Comparison of ENCODE assay signal across 17 cellular contexts in genomic region chr17:38357488-38358123, GRCh38. TPM values are rescaled to one million over a fixed set of nuclear protein-coding genes. Genes with fewer than 3 reads are reported as not detected.
DNase-seq lines count a peak whose midpoint lies in the region; ATAC-seq and TF ChIP-seq lines count a peak whose summit lies in the region.
"Had no signal": no experiment of that assay in that cellular context is flagged by ENCODE, and none has a peak within 500 bp of the region (broad histone marks: within the 10 kb centered on the region; RNA-seq: fewer than 3 reads in every experiment).

No MANE protein-coding gene starts in this region.

- no peaks in the 10 kb centered on the region; the same call in 1 of the 2 replicates for H3K36me3 ChIP-seq in IMR-90 (ENCODE audit: control insufficient read depth, insufficient read depth, low read length)
- H3K36me3 ChIP-seq in ascending aorta, result no peaks in the 10 kb centered on the region

- H3K18ac ChIP-seq in IMR-90 (ENCODE audit: low read depth, low read length), result no peak overlapping the region

- 33% methylated on average over 2 of the region's 2 CpGs; no CpG with 5 or more reads in 1 of the 2 experiments for WGBS in IMR-90 (ENCODE audit: extremely low coverage in 2 of 2, insufficient read length in 1 of 2), 2 experiments

- no peaks in the 10 kb centered on the region for H3K9me3 ChIP-seq in IMR-90 (ENCODE audit: control insufficient read depth, insufficient read depth, low read length)
- H3K9me3 ChIP-seq in ascending aorta, result no peaks in the 10 kb centered on the region

- no peak overlapping the region for H3K4me3 ChIP-seq in IMR-90 (ENCODE audit: insufficient read depth, low read depth, low read length)
- no peak overlapping the region for H3K4me3 ChIP-seq in ascending aorta

- no peak overlapping the region for H3K9ac ChIP-seq in IMR-90 (ENCODE audit: low read depth, low read length)

- no peak overlapping the region for H2BK120ac ChIP-seq in IMR-90 (ENCODE audit: low read depth, low read length)

- POLR2A ChIA-PET in IMR-90 (lab: Charles Lee; ENCODE audit: unreplicated experiment), result no interaction called here

- H3K9me3 Mint-ChIP-seq in stimulated activated naive B cell treated with anti-CD40 and anti-IgM and Interleukin-4, amounts not matched to agents 10 μg/mL and 1 μg/mL and 100 μg/mL, for 72 hours, result no peaks in the 10 kb centered on the region
- H3K9me3 Mint-ChIP-seq: activated T-cell treated with anti-CD3 and anti-CD28 coated beads, Interleukin-2, amount 50 U/mL, for 4 hours had no signal

- no peak for TF ChIP-seq RAD21 in IMR-90 (IDR thresholded peaks at IDR 0.05; ENCODE audit: low read length)

- H3K27me3 ChIP-seq in IMR-90 (ENCODE audit: control insufficient read depth, insufficient read depth, low read length) (no peaks in the 10 kb centered on the region), ascending aorta (no peaks in the 10 kb centered on the region)

- H3K23ac ChIP-seq in IMR-90 (ENCODE audit: low read depth, low read length), result peak overlapping the region; percentile 64; the same call in 1 of the 2 replicates

- dilution Hi-C loops in IMR-90 (cut with HindIII; ENCODE audit: low sequenced_read_pairs, unreplicated experiment), result no loop called here

- TF ChIP-seq POLR2A in IMR-90 (IDR thresholded peaks at IDR 0.05; ENCODE audit: low read depth, low read length), result no peak
- no peak for TF ChIP-seq POLR2A in GM18505 (IDR thresholded peaks at IDR 0.05; ENCODE audit: borderline replicate concordance, extremely low read depth, insufficient read depth, insufficient read length)

- TF ChIP-seq CTCF in IMR-90 (conservative IDR thresholded peaks at IDR 0.05; ENCODE audit: low read depth, low read length), result no peak
- no peak for TF ChIP-seq CTCF in ascending aorta (IDR thresholded peaks at IDR 0.05)

- CTCF ChIA-PET in IMR-90 (lab: Yijun Ruan, JAX), result no interaction called here

- H3K4me2 ChIP-seq in IMR-90 (ENCODE audit: low read depth, low read length), result no peak overlapping the region; the same call in 1 of the 2 replicates

- no peak overlapping the region for H2AFZ ChIP-seq in IMR-90 (replicated peaks; ENCODE audit: low read length, poor library complexity)

- H4K5ac ChIP-seq in IMR-90 (ENCODE audit: low read depth, low read length), result no peak overlapping the region

- no peak overlapping the region for H2BK5ac ChIP-seq in IMR-90 (ENCODE audit: low read depth, low read length, poor library complexity, severe bottlenecking)

- H2AK9ac ChIP-seq in IMR-90 (replicated peaks; ENCODE audit: low read depth, low read length, poor library complexity), result no peak overlapping the region

- H3K56ac ChIP-seq in IMR-90 (ENCODE audit: extremely low read depth, insufficient read depth, low read length), result no peak overlapping the region

- no peak overlapping the region for H4K8ac ChIP-seq in IMR-90 (ENCODE audit: low read depth in 2 of 2, low read length in 2 of 2)

- intact Hi-C loops in IMR-90 (cut with micrococcal nuclease), result no loop called here
- intact Hi-C loops in ascending aorta (cut with DNase I), result loop anchor here (1.0 kb wide), 1 partner anchor 8 kb away; no protein-coding TSS in a partner anchor

- peaks cover 9% of the 10 kb centered on the region for H3K9me1 ChIP-seq in IMR-90 (ENCODE audit: insufficient read depth, low read length)

- H3K36me3 Mint-ChIP-seq in stimulated activated naive B cell treated with anti-CD40 and anti-IgM and Interleukin-4, amounts not matched to agents 10 μg/mL and 1 μg/mL and 100 μg/mL, for 72 hours, result peaks cover 3 to 24% of the 10 kb centered on the region in 2 donors

- DNase-seq in IMR-90 (no peak), ascending aorta (ENCODE audit: low spot score in 2 of 2) (no peak), left lobe of liver (ENCODE audit: low spot score) (no peak), activated gamma-delta T cell (lab: John Stamatoyannopoulos, UW) (no peak), hepatic stellate cell (ENCODE audit: low spot score) (no peak), OCI-M2 (lab: John Stamatoyannopoulos, UW; ENCODE audit: unreplicated experiment) (no peak)
- DNase-seq in stimulated activated naive B cell treated with anti-CD40 and anti-IgM and Interleukin-4, amounts not matched to agents 10 μg/mL and 1 μg/mL and 100 μg/mL, for 72 hours, result no peak
- DNase-seq: activated CD4-positive, alpha-beta T cell treated with anti-CD3 and anti-CD28 coated beads for 48 hours; activated T-cell treated with anti-CD3 and anti-CD28 coated beads, Interleukin-2, amount 50 U/mL, for 4 hours; DMS79; HCEC 1CT; KG1; NCI-H2029 treated with DMSO at 0.1 percent for 48 hours; NCI-H82 had no signal

- no peak overlapping the region for H2BK20ac ChIP-seq in IMR-90 (ENCODE audit: low read depth, low read length)

- peaks cover 30 to 46% of the 10 kb centered on the region in 2 donors for H3K4me1 Mint-ChIP-seq in stimulated activated naive B cell treated with anti-CD40 and anti-IgM and Interleukin-4, amounts not matched to agents 10 μg/mL and 1 μg/mL and 100 μg/mL, for 72 hours

- H3K4me1 ChIP-seq in IMR-90 (ENCODE audit: control insufficient read depth, insufficient read depth, low read length) (peaks cover 6% of the 10 kb centered on the region), ascending aorta (peaks cover 10 to 43% of the 10 kb centered on the region in 2 donors)

- no peak overlapping the region for H2AK5ac ChIP-seq in IMR-90 (ENCODE audit: low read depth, low read length)

- no peak overlapping the region for H4K91ac ChIP-seq in IMR-90 (ENCODE audit: insufficient read depth, low read depth, low read length)

- H3K27ac ChIP-seq in IMR-90 (ENCODE audit: insufficient read depth, low read length) (no peak overlapping the region), ascending aorta (peak overlapping the region; percentile 71 to 78)

- no peak overlapping the region for H3K4ac ChIP-seq in IMR-90 (ENCODE audit: low read depth, low read length)

- no TSS peak for BruUV-seq in IMR-90 (replicated peaks; lab: Mats Ljungman, UMichigan)

- H3K27me3 Mint-ChIP-seq in stimulated activated naive B cell treated with anti-CD40 and anti-IgM and Interleukin-4, amounts not matched to agents 10 μg/mL and 1 μg/mL and 100 μg/mL, for 72 hours, result no peaks in the 10 kb centered on the region

- H3K4me3 Mint-ChIP-seq in stimulated activated naive B cell treated with anti-CD40 and anti-IgM and Interleukin-4, amounts not matched to agents 10 μg/mL and 1 μg/mL and 100 μg/mL, for 72 hours, result no peak overlapping the region
- H3K4me3 Mint-ChIP-seq: activated T-cell treated with anti-CD3 and anti-CD28 coated beads, Interleukin-2, amount 50 U/mL, for 4 hours had no signal

- H4K20me1 ChIP-seq in IMR-90 (ENCODE audit: insufficient read depth, low read length), result peaks cover 76% of the 10 kb centered on the region

- H3K14ac ChIP-seq in IMR-90 (replicated peaks; ENCODE audit: low read depth, low read length), result no peak overlapping the region

- ATAC-seq in IMR-90 (ENCODE audit: low read depth), result no peak
- peak; percentile 43 for ATAC-seq in left lobe of liver
- no peak for ATAC-seq in stimulated activated naive B cell treated with anti-CD40 and anti-IgM and Interleukin-4, amounts not matched to agents 10 μg/mL and 1 μg/mL and 100 μg/mL, for 72 hours (replicated peaks)
- no peak for ATAC-seq in GM18505 (IDR thresholded peaks at IDR 0.05; ENCODE audit: unreplicated experiment)
- ATAC-seq: activated T-cell treated with anti-CD3 and anti-CD28 coated beads, Interleukin-2, amount 50 U/mL, for 4 hours had no signal

- in situ Hi-C loops in IMR-90 (cut with MboI; ENCODE audit: low sequenced_read_pairs), result loop anchor here (5.0 to 25.0 kb wide), 3 partner anchors 45 to 307 kb away; no protein-coding TSS in a partner anchor

- peaks cover 41 to 74% of the 10 kb centered on the region in 2 experiments for H3K79me1 ChIP-seq in IMR-90 (ENCODE audit: low read depth in 1 of 2, low read length in 2 of 2)

- H2BK15ac ChIP-seq in IMR-90 (ENCODE audit: low read depth, low read length), result no peak overlapping the region

- H3K27ac Mint-ChIP-seq in stimulated activated naive B cell treated with anti-CD40 and anti-IgM and Interleukin-4, amounts not matched to agents 10 μg/mL and 1 μg/mL and 100 μg/mL, for 72 hours, result peak overlapping the region; percentile 4

TF ChIP-seq in IMR-90, 13 proteins besides CTCF, POLR2A, EP300 and RAD21 (continues in another document):
- TF ChIP-seq, protein P1, sequence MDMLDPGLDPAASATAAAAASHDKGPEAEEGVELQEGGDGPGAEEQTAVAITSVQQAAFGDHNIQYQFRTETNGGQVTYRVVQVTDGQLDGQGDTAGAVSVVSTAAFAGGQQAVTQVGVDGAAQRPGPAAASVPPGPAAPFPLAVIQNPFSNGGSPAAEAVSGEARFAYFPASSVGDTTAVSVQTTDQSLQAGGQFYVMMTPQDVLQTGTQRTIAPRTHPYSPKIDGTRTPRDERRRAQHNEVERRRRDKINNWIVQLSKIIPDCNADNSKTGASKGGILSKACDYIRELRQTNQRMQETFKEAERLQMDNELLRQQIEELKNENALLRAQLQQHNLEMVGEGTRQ (IDR thresholded peaks at IDR 0.05; ENCODE audit: low read depth, low read length), result no peak
- TF ChIP-seq BHLHE40 (IDR thresholded peaks at IDR 0.05; ENCODE audit: low read depth, low read length), result no peak
- TF ChIP-seq ELK1 (IDR thresholded peaks at IDR 0.05; ENCODE audit: borderline replicate concordance, low read depth, low read length), result no peak
- no peak for TF ChIP-seq FOS (IDR thresholded peaks at IDR 0.05; ENCODE audit: low read depth, low read length)
- no peak for TF ChIP-seq NFE2L2 (IDR thresholded peaks at IDR 0.05; ENCODE audit: low read depth, low read length)
- no peak for TF ChIP-seq MXI1 (IDR thresholded peaks at IDR 0.05; ENCODE audit: borderline replicate concordance, low read depth, low read length)
- TF ChIP-seq MAFK (IDR thresholded peaks at IDR 0.05; ENCODE audit: low read depth, low read length), result no peak

RNA-seq across cellular contexts. Expression of gene SOCS7, which starts 6.0 kb away (rescaled TPM):
- 6.5 and 7.5 TPM in 2 replicates for total RNA-seq in IMR-90 (2012; rRNA removed)
- 6.8 and 9.2 TPM in 2 replicates for polyA plus RNA-seq in IMR-90 (2012; rRNA removed)
- 3.7 TPM in 2 replicates for polyA plus RNA-seq in IMR-90 (2012; cell fraction: cytosol; rRNA removed)
- polyA plus RNA-seq in IMR-90 (2012; cell fraction: nucleus; rRNA removed; ENCODE audit: low replicate concordance), result 13.4 and 14.2 TPM in 2 replicates
- 10.3 TPM for total RNA-seq in ascending aorta
- total RNA-seq in left lobe of liver, result 6.4 TPM

RNA-seq across cellular contexts. Expression of gene GPR179, which starts 13.8 kb away (rescaled TPM):
- total RNA-seq in IMR-90 (2012; rRNA removed) (not detected in 2 replicates), ascending aorta (not detected), left lobe of liver (0.03 TPM)
- polyA plus RNA-seq in IMR-90 (2012; rRNA removed), result not detected in 2 replicates
- polyA plus RNA-seq in IMR-90 (2012; cell fraction: cytosol; rRNA removed), result under 0.01 and 0.01 TPM in 2 replicates
- 0.03 and 0.04 TPM in 2 replicates for polyA plus RNA-seq in IMR-90 (2012; cell fraction: nucleus; rRNA removed; ENCODE audit: low replicate concordance)
- total RNA-seq: mesenteric fat pad had no signal
- polyA plus RNA-seq: BJ had no signal
